16 cellular contexts compared by ENCODE assay signal in the genomic region with DNA sequence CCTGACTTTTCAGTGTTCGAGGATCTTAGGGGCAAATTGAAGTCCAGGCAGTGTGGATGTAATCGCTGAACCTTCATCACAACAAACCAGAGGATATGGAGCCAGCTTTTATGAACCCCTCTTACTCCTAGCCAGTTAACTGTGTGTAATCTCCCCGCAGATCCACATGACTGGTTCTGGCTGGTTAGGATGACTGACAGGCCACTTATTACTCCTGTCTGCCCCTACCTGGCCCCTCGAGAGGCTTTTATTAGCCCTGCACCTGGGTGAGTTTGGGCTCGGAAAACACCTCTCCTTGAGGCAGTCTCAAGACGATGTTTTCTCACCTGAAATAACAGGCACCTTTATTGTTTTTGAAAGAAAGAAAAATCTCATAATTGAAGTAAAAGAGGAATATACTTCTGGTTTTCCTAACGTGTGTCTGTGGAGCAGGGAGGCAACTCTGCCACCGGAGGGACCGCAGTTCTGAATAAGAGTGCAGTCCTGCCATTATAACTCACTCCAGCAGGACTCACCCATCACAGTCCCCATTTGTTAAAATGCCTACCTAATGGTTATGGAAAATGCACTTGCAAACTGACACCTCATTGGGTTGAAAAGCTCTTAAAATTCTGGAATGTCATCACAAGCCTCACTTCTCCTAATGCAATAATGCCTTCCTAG.
A peak's percentile ranks its signal among the peaks of the same experiment; 100 is the strongest.
DNase-seq lines count a peak whose midpoint lies in the region; ATAC-seq and TF ChIP-seq lines count a peak whose summit lies in the region.
"Had no signal": no experiment of that assay in that cellular context is flagged by ENCODE, and none has a peak within 500 bp of the region (broad histone marks: within the 10 kb centered on the region; RNA-seq: fewer than 3 reads in every experiment).

No MANE protein-coding gene starts in this region.

- TF ChIP-seq CTCF in AG04450 (IDR thresholded peaks at IDR 0.05; ENCODE audit: low read depth, low read length), result peak; percentile 28; the same call in 1 of the 2 replicates

- no peaks in the 10 kb centered on the region for H3K27me3 ChIP-seq in AG04450 (ENCODE audit: control insufficient read depth, insufficient read depth, low read length)
- H3K27me3 ChIP-seq: ascending aorta, BE2C had no signal

- no peak overlapping the region for H3K4me3 ChIP-seq in AG04450 (ENCODE audit: low read depth, low read length)
- H3K4me3 ChIP-seq: ascending aorta had no signal

- POLR2A ChIA-PET in AG04450 (lab: Yijun Ruan, JAX), result no interaction called here

- peak; percentile 47 for ATAC-seq in GM19351 (IDR thresholded peaks at IDR 0.05; ENCODE audit: unreplicated experiment)
- no peak for ATAC-seq in GM21825 (IDR thresholded peaks at IDR 0.05; ENCODE audit: unreplicated experiment)
- ATAC-seq in GM18870 (IDR thresholded peaks at IDR 0.05; ENCODE audit: unreplicated experiment), result no peak
- no peak for ATAC-seq in GM21717 (IDR thresholded peaks at IDR 0.05; ENCODE audit: unreplicated experiment)

- CTCF ChIA-PET in AG04450 (lab: Charles Lee), result no interaction called here

- peaks cover 14% of the 10 kb centered on the region for H3K9me3 ChIP-seq in AG04450 (ENCODE audit: control insufficient read depth, insufficient read depth, low read length)
- H3K9me3 ChIP-seq: ascending aorta, BE2C had no signal

- H3K27ac ChIP-seq in AG04450 (ENCODE audit: low read depth, low read length), result no peak overlapping the region
- H3K27ac ChIP-seq: ascending aorta had no signal

- DNase-seq in AG04450 (ENCODE audit: low read depth, low spot score) (no peak), NCI-H510A (lab: John Stamatoyannopoulos, UW) (peak; percentile 35), fibroblast of peridontal ligament (ENCODE audit: extremely low read depth) (peak; percentile 15), C1 segment of cervical spinal cord (lab: John Stamatoyannopoulos, UW) (no peak)
- DNase-seq: BE2C; effector memory CD4-positive, alpha-beta T cell; NCI-H2081; posterior cingulate gyrus; Right ventricle myocardium superior; stimulated activated CD4-positive, alpha-beta T cell treated with anti-CD3 and anti-CD28 coated beads, Interleukin-1b, Interleukin-23, amount 100 ng/mL, for 48 hours; stimulated activated naive CD4-positive, alpha-beta T cell had no signal

Comparison
In these comparisons a context has a peak if more than half of its experiments do, and no peak if none do; other contexts are left out.
1. DNase-seq: peak in NCI-H510A (single experiment) and fibroblast of peridontal ligament (single experiment); none in AG04450 (single experiment) and C1 segment of cervical spinal cord (0 of 14).